ENCODE assay signal across 1 cellular context in the genomic region with DNA sequence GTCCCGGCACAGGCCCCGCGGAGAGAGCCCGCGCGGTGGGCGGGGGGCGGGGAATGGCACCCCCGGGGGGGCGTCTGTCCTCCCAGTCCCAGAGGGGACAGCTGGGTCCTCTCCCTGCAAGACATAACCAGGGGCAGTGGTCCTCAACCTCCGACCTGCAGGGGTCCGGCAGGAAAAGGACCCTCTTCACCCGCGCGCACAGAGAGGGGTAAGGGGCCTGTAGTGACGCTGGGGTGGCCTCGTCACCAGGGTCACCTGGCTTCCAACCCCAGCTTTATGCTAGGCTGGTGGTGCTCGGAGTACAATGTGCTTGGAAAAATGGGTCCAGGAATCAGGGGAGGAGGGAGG.
TF ChIP-seq lines count a peak whose summit lies in the region.

No MANE protein-coding gene starts in this region.

TF ChIP-seq in HEK293, 187 proteins besides CTCF, POLR2A, EP300 and RAD21 (continued from another document):
- TF ChIP-seq PATZ1 (tag by site-specific recombination; IDR thresholded peaks at IDR 0.05) (peak; percentile 11; the same call in 1 of the 2 replicates), PRDM10 (tag by site-specific recombination; IDR thresholded peaks at IDR 0.05) (no peak), ZIC2 (tag by site-specific recombination; IDR thresholded peaks at IDR 0.05) (peak; percentile 89), ZNF184 (tag by site-specific recombination; IDR thresholded peaks at IDR 0.05) (no peak)
- TF ChIP-seq, protein P1, sequence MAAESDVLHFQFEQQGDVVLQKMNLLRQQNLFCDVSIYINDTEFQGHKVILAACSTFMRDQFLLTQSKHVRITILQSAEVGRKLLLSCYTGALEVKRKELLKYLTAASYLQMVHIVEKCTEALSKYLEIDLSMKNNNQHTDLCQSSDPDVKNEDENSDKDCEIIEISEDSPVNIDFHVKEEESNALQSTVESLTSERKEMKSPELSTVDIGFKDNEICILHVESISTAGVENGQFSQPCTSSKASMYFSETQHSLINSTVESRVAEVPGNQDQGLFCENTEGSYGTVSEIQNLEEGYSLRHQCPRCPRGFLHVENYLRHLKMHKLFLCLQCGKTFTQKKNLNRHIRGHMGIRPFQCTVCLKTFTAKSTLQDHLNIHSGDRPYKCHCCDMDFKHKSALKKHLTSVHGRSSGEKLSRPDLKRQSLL (tag by site-specific recombination; IDR thresholded peaks at IDR 0.05): no peak
